Comparison of ENCODE assay signal across 15 cellular contexts in the genomic region with DNA sequence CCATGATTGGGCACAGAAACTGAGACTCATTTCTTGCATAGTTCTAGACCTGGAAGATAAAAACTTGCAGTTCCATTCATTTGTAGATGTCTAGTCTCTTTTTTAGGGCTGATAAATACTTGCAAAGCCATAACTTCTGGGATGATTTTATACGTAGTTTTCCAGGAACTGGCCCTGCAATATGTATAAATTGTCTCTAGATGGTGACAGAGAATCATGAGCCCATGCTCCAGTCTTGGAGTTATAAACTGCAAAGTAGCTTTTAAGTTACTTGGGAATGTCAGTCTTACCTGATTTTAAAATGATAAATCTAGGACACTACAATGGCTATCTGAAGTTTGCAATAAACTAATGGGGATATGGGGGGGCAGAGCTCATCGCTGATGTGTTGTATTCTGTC. TPM values are rescaled to one million over a fixed set of nuclear protein-coding genes. Genes with fewer than 3 reads are reported as not detected.
DNase-seq lines count a peak whose midpoint lies in the region; TF ChIP-seq lines count a peak whose summit lies in the region.
"Had no signal": no experiment of that assay in that cellular context is flagged by ENCODE, and none has a peak within 500 bp of the region (broad histone marks: within the 10 kb centered on the region; RNA-seq: fewer than 3 reads in every experiment).

No MANE protein-coding gene starts in this region.

- peaks cover 81% of the 10 kb centered on the region for H3K27me3 Mint-ChIP-seq in MCF 10A (ENCODE audit: insufficient read depth, unreplicated experiment)
- peaks cover 28 to 38% (median 28%) of the 10 kb centered on the region in 3 donors for H3K27me3 Mint-ChIP-seq in CD14-positive monocyte (ENCODE audit: low read depth in 3 of 3)

- H3K27ac Mint-ChIP-seq in MCF 10A (ENCODE audit: low read depth, unreplicated experiment) (no peak overlapping the region), CD14-positive monocyte (no peak overlapping the region)
- H3K27ac Mint-ChIP-seq: CD4-positive, CD25-positive, alpha-beta regulatory T cell had no signal

- H3K4me3 Mint-ChIP-seq in MCF 10A (ENCODE audit: unreplicated experiment) (no peak overlapping the region), CD14-positive monocyte (no peak overlapping the region)
- H3K4me3 Mint-ChIP-seq: CD4-positive, CD25-positive, alpha-beta regulatory T cell had no signal

- TF ChIP-seq POLR2A in erythroblast (IDR thresholded peaks at IDR 0.05; ENCODE audit: low read length) = no peak

- peak; percentile 10 for TF ChIP-seq CTCF in MCF 10A (IDR thresholded peaks at IDR 0.05; ENCODE audit: unreplicated experiment)
- no peak for TF ChIP-seq CTCF in mammary epithelial cell (conservative IDR thresholded peaks at IDR 0.05 in 1 of 2, IDR thresholded peaks at IDR 0.05 in 1 of 2; ENCODE audit: extremely low read depth in 1 of 2, insufficient read depth in 1 of 2, low read depth in 1 of 2, low read length in 2 of 2)
- peak; percentile 32 for TF ChIP-seq CTCF in smooth muscle cell (IDR thresholded peaks at IDR 0.05; ENCODE audit: borderline replicate concordance, insufficient read depth, poor library complexity, severe bottlenecking)
- no peak for TF ChIP-seq CTCF in CD14-positive monocyte (IDR thresholded peaks at IDR 0.05)

- H3K4me1 ChIP-seq in mammary epithelial cell (ENCODE audit: insufficient read depth, low read length) (no peaks in the 10 kb centered on the region), smooth muscle cell (ENCODE audit: low read depth) (peaks cover 13% of the 10 kb centered on the region)
- H3K4me1 ChIP-seq: pancreas, SJSA1 had no signal

- no TSS peak for BruUV-seq in MCF 10A (replicated peaks; lab: Mats Ljungman, UMichigan)
- no TSS peak for BruUV-seq in mammary epithelial cell (replicated peaks; lab: Mats Ljungman, UMichigan)

- POLR2A ChIA-PET in MCF 10A (lab: Yijun Ruan, JAX) = interaction anchor here (0.6 kb wide), 1 partner anchor 1162 kb away, joined by 4 read pairs; no protein-coding TSS in a partner anchor

- H3K27me3 ChIP-seq in mammary epithelial cell (ENCODE audit: insufficient read depth, low read length) (peaks cover 5% of the 10 kb centered on the region), smooth muscle cell (ENCODE audit: low read depth) (peaks cover 31% of the 10 kb centered on the region)

- CTCF ChIA-PET in MCF 10A (lab: Yijun Ruan, JAX) = interaction anchor here (1.0 kb wide), 2 partner anchors 144 to 146 kb away, joined by 3 to 4 read pairs; no protein-coding TSS in a partner anchor
- CTCF ChIA-PET in mammary epithelial cell (lab: Charles Lee; ENCODE audit: low non-redundant PET) = no interaction called here

- H3K4me1 Mint-ChIP-seq in MCF 10A (ENCODE audit: insufficient read depth, unreplicated experiment) = no peaks in the 10 kb centered on the region
- no peaks in the 10 kb centered on the region for H3K4me1 Mint-ChIP-seq in CD14-positive monocyte
- H3K4me1 Mint-ChIP-seq: CD4-positive, CD25-positive, alpha-beta regulatory T cell had no signal

- H2AFZ ChIP-seq in mammary epithelial cell (ENCODE audit: low read depth, low read length) = no peak overlapping the region
- H2AFZ ChIP-seq in smooth muscle cell (ENCODE audit: low read depth) = no peak overlapping the region

- H3K4me2 ChIP-seq in mammary epithelial cell (ENCODE audit: insufficient read depth, low read depth, low read length) (no peak overlapping the region), smooth muscle cell (no peak overlapping the region)

- H3K36me3 Mint-ChIP-seq in MCF 10A (ENCODE audit: insufficient read depth, unreplicated experiment) = no peaks in the 10 kb centered on the region
- no peaks in the 10 kb centered on the region for H3K36me3 Mint-ChIP-seq in CD14-positive monocyte
- H3K36me3 Mint-ChIP-seq: CD4-positive, CD25-positive, alpha-beta regulatory T cell had no signal

- in situ Hi-C loops in mammary epithelial cell (cut with MboI; ENCODE audit: low sequenced_read_pairs in 2 of 2) = no loop called here

- H3K4me3 ChIP-seq in mammary epithelial cell (replicated peaks in 1 of 3; ENCODE audit: insufficient read depth in 1 of 3, low read depth in 2 of 3, low read length in 3 of 3) = no peak overlapping the region
- H3K4me3 ChIP-seq in smooth muscle cell = no peak overlapping the region
- H3K4me3 ChIP-seq: pancreas, SJSA1, thoracic aorta had no signal

- DNase-seq in MCF 10A (ENCODE audit: unreplicated experiment) (peak; percentile 22), mammary epithelial cell (no peak), NCI-H69 (lab: John Stamatoyannopoulos, UW) (peak; percentile 1), fibroblast of peridontal ligament (ENCODE audit: extremely low read depth) (peak; percentile 78), smooth muscle cell (lab: John Stamatoyannopoulos, UW; ENCODE audit: unreplicated experiment) (no peak), CD14-positive monocyte (ENCODE audit: low spot score) (no peak), erythroblast (lab: John Stamatoyannopoulos, UW) (no peak), EL (no peak)
- DNase-seq: activated CD4-positive, alpha-beta T cell treated with anti-CD3 and anti-CD28 coated beads, Interleukin-2, amount 50 U/mL, for 48 hours; CD4-positive, CD25-positive, alpha-beta regulatory T cell; islet precursor cell; NCI-H2171; pancreas had no signal

- H4K20me1 ChIP-seq in mammary epithelial cell (ENCODE audit: insufficient read depth, low read length) (peaks cover 2% of the 10 kb centered on the region), smooth muscle cell (ENCODE audit: low read depth) (no peaks in the 10 kb centered on the region)

- H3K9me3 Mint-ChIP-seq in MCF 10A (ENCODE audit: unreplicated experiment) (no peaks in the 10 kb centered on the region), CD14-positive monocyte (peaks cover 0 to 2% (median 0%) of the 10 kb centered on the region in 7 donors)

- no peaks in the 10 kb centered on the region for H3K79me2 ChIP-seq in mammary epithelial cell (ENCODE audit: insufficient read depth, low read length)
- no peaks in the 10 kb centered on the region for H3K79me2 ChIP-seq in smooth muscle cell (ENCODE audit: low read depth)

- intact Hi-C loops in MCF 10A (cut with micrococcal nuclease) = loop anchor here (1.0 to 5.0 kb wide), 3 partner anchors 146 to 224 kb away; no protein-coding TSS in a partner anchor
- intact Hi-C loops in mammary epithelial cell (cut with micrococcal nuclease) = loop anchor here (5.0 kb wide), 2 partner anchors 144 to 201 kb away; no protein-coding TSS in a partner anchor
- intact Hi-C loops in CD14-positive monocyte (cut with micrococcal nuclease) = no loop called here

- H3K27ac ChIP-seq in mammary epithelial cell (ENCODE audit: insufficient read depth, low read depth, low read length) (no peak overlapping the region), smooth muscle cell (ENCODE audit: low read depth) (no peak overlapping the region)
- H3K27ac ChIP-seq: pancreas, SJSA1, thoracic aorta had no signal

- H3K9me3 ChIP-seq in mammary epithelial cell (replicated peaks; ENCODE audit: insufficient read depth, low read length) = no peaks in the 10 kb centered on the region
- H3K9me3 ChIP-seq in smooth muscle cell (replicated peaks; ENCODE audit: low read depth) = no peaks in the 10 kb centered on the region
- H3K9me3 ChIP-seq: pancreas, SJSA1, thoracic aorta had no signal

- H3F3A ChIP-seq in smooth muscle cell (ENCODE audit: low read depth) = no peaks in the 10 kb centered on the region

- dilution Hi-C loops in mammary epithelial cell (cut with HindIII; ENCODE audit: low sequenced_read_pairs) = no loop called here

- no peaks in the 10 kb centered on the region for H3K36me3 ChIP-seq in mammary epithelial cell (ENCODE audit: insufficient read depth, low read length)
- no peaks in the 10 kb centered on the region for H3K36me3 ChIP-seq in smooth muscle cell (ENCODE audit: low read depth)
- H3K36me3 ChIP-seq: pancreas, SJSA1, thoracic aorta had no signal

- WGBS in mammary epithelial cell (ENCODE audit: low coverage, missing lambda C conversion rate) = 67% methylated on average over 2 of the region's 2 CpGs
- 52% methylated on average over 2 of the region's 2 CpGs for WGBS in smooth muscle cell (ENCODE audit: low lambda C conversion rate)

- H3K9ac ChIP-seq in mammary epithelial cell (ENCODE audit: insufficient read depth, low read length) = no peak overlapping the region
- no peak overlapping the region for H3K9ac ChIP-seq in smooth muscle cell (ENCODE audit: low read depth)

RNA-seq across cellular contexts. Expression of gene ADAMTS18, which starts 3.0 kb away (rescaled TPM):
- total RNA-seq in MCF 10A (2022) = not detected in 2 replicates
- under 1 TPM in 1 of 2 donors, not detected in 1; under 0.01 TPM for total RNA-seq in mammary epithelial cell
- polyA plus RNA-seq in mammary epithelial cell = not detected
- polyA minus RNA-seq in mammary epithelial cell = not detected
- 2.7 and 4.4 TPM in 2 replicates for total RNA-seq in smooth muscle cell
- polyA plus RNA-seq in smooth muscle cell = 0.05 and 5.1 TPM in 2 replicates
- not detected for polyA plus RNA-seq in CD14-positive monocyte
- total RNA-seq: CD4-positive, CD25-positive, alpha-beta regulatory T cell; SJSA1 had no signal
- polyA plus RNA-seq: CD4-positive, CD25-positive, alpha-beta regulatory T cell had no signal

Comparison
In these comparisons a context has a peak if more than half of its experiments do, and no peak if none do; other contexts are left out.
1. DNase-seq: peak in MCF 10A (single experiment), NCI-H69 (single experiment) and fibroblast of peridontal ligament (single experiment); none in mammary epithelial cell (single experiment), smooth muscle cell (single experiment), CD14-positive monocyte (single experiment), erythroblast (0 of 2) and EL (single experiment).
2. CTCF ChIP-seq: peak in MCF 10A (single experiment) and smooth muscle cell (single experiment); none in mammary epithelial cell (0 of 2) and CD14-positive monocyte (single experiment).
3. intact Hi-C loops: an anchor here in MCF 10A (1.0 to 5.0 kb wide) and mammary epithelial cell (5.0 kb wide); none called in CD14-positive monocyte.